In genomic region chr5:95393279-95393678, GRCh38 we compare ENCODE assay signal across 1 cellular context.
TF ChIP-seq lines count a peak whose summit lies in the region.

No MANE protein-coding gene starts in this region.

TF ChIP-seq in H1, 55 proteins besides CTCF, POLR2A, EP300 and RAD21:
- no peak for TF ChIP-seq PHF8 (conservative IDR thresholded peaks at IDR 0.05; ENCODE audit: low read depth, low read length)
- peak in 1 of 2 experiments; percentile 67; a peak in 1 of 4 replicates for TF ChIP-seq HDAC2 (IDR thresholded peaks at IDR 0.05; ENCODE audit: borderline replicate concordance in 1 of 2, low read depth in 2 of 2, low read length in 2 of 2)
- peak; percentile 60; the same call in 1 of the 2 replicates for TF ChIP-seq KDM1A (IDR thresholded peaks at IDR 0.05; ENCODE audit: borderline replicate concordance, low read length)
- no peak for TF ChIP-seq ASH2L (IDR thresholded peaks at IDR 0.05; ENCODE audit: low read length)
TF ChIP-seq in H1: peak in this region for 2.
